In genomic region chr13:80341098-80341701, GRCh38 we compare ENCODE assay signal across 8 cellular contexts. TPM values are rescaled to one million over a fixed set of nuclear protein-coding genes. Genes with fewer than 3 reads are reported as not detected.
DNase-seq lines count a peak whose midpoint lies in the region; ATAC-seq and TF ChIP-seq lines count a peak whose summit lies in the region.

A gene with protein sequence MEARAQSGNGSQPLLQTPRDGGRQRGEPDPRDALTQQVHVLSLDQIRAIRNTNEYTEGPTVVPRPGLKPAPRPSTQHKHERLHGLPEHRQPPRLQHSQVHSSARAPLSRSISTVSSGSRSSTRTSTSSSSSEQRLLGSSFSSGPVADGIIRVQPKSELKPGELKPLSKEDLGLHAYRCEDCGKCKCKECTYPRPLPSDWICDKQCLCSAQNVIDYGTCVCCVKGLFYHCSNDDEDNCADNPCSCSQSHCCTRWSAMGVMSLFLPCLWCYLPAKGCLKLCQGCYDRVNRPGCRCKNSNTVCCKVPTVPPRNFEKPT (minus strand): TSS chr13:80341126. CDS start chr13:80337705, 3,421 bp downstream.

- H3K27ac Mint-ChIP-seq in T-helper 1 cell treated with Interleukin-12 subunit alpha and Interleukin-12 subunit beta and Interleukin-4 antibody, amounts not matched to agents 30 μg/mL and 1 μg/mL, for 36 hours, result peak within 1 kb of the TSS; percentile 57

- H3K9me3 ChIP-seq in spleen, result no peaks in the 10 kb centered on the region

- intact Hi-C loops in spleen (cut with DNase I; ENCODE audit: low total_unique reads), result no loop called here

- peak; percentile 50 for ATAC-seq in HG02678 (IDR thresholded peaks at IDR 0.05; ENCODE audit: unreplicated experiment)

- WGBS in spleen, 5 donors, result 0 to 1% (median 0%) methylated on average over 5 to 55 of the region's 55 CpGs

- H3K4me1 ChIP-seq in spleen, result peaks cover 10 to 91% (median 58%) of the 10 kb centered on the region in 6 donors

- H3K36me3 ChIP-seq in spleen, result peaks cover 0 to 14% (median 4%) of the 10 kb centered on the region in 6 donors

- peak within 1 kb of the TSS; percentile 72 to 95 (median 93) for H3K27ac ChIP-seq in spleen

- H3K9me3 Mint-ChIP-seq in T-helper 1 cell treated with Interleukin-12 subunit alpha and Interleukin-12 subunit beta and Interleukin-4 antibody, amounts not matched to agents 30 μg/mL and 1 μg/mL, for 36 hours, result no peaks in the 10 kb centered on the region

- peak; percentile 63 for DNase-seq in activated effector memory CD4-positive, alpha-beta T cell treated with anti-CD3 and anti-CD28 coated beads, Interleukin-2, amount 50 U/mL, for 16 hours
- no peak for DNase-seq in activated effector memory CD4-positive, alpha-beta T cell treated with Interleukin-2 at 50 U/mL for 16 hours
- DNase-seq in NCI-H1092 (lab: John Stamatoyannopoulos, UW) (peak; percentile 89), dedifferentiated amniotic fluid mesenchymal stem cell (ENCODE audit: extremely low spot score) (peak; percentile 97), kidney glomerular epithelial cell (lab: John Stamatoyannopoulos, UW) (peak; percentile 93), spleen (peak; percentile 92)

- H3K4me3 Mint-ChIP-seq in T-helper 1 cell treated with Interleukin-12 subunit alpha and Interleukin-12 subunit beta and Interleukin-4 antibody, amounts not matched to agents 30 μg/mL and 1 μg/mL, for 36 hours, result peak within 1 kb of the TSS; percentile 78

- TF ChIP-seq POLR2A in spleen (IDR thresholded peaks at IDR 0.05), result peak in 1 of 3 donors; percentile 83

- no peaks in the 10 kb centered on the region for H3K36me3 Mint-ChIP-seq in T-helper 1 cell treated with Interleukin-12 subunit alpha and Interleukin-12 subunit beta and Interleukin-4 antibody, amounts not matched to agents 30 μg/mL and 1 μg/mL, for 36 hours (ENCODE audit: low read depth)

- peaks cover 0 to 55% (median 0%) of the 10 kb centered on the region in 7 donors for H3K27me3 ChIP-seq in spleen (replicated peaks in 1 of 7)

- peak within 1 kb of the TSS; percentile 57 to 91 (median 68) for H3K4me3 ChIP-seq in spleen

- H3K27me3 Mint-ChIP-seq in T-helper 1 cell treated with Interleukin-12 subunit alpha and Interleukin-12 subunit beta and Interleukin-4 antibody, amounts not matched to agents 30 μg/mL and 1 μg/mL, for 36 hours (ENCODE audit: low read depth), result peaks cover 37% of the 10 kb centered on the region

- TF ChIP-seq CTCF in spleen (IDR thresholded peaks at IDR 0.05 in 8 of 11, conservative IDR thresholded peaks at IDR 0.05 in 3 of 11), result peak in 2 of 11 experiments; percentile 24 to 43

- peaks cover 9% of the 10 kb centered on the region for H3K4me1 Mint-ChIP-seq in T-helper 1 cell treated with Interleukin-12 subunit alpha and Interleukin-12 subunit beta and Interleukin-4 antibody, amounts not matched to agents 30 μg/mL and 1 μg/mL, for 36 hours (ENCODE audit: low read depth)

RNA-seq across cellular contexts. Expression of the gene that starts here (rescaled TPM):
- 10 to 100 TPM; 29.5 to 63.9 (median 46.6) TPM for total RNA-seq in spleen
- 10 to 100 TPM in 1 of 3 donors, 1 to 10 TPM in 2; 8.5 to 13.9 (median 9.2) TPM for polyA plus RNA-seq in spleen
